ENCODE assay signal across 8 cellular contexts in the genomic region with DNA sequence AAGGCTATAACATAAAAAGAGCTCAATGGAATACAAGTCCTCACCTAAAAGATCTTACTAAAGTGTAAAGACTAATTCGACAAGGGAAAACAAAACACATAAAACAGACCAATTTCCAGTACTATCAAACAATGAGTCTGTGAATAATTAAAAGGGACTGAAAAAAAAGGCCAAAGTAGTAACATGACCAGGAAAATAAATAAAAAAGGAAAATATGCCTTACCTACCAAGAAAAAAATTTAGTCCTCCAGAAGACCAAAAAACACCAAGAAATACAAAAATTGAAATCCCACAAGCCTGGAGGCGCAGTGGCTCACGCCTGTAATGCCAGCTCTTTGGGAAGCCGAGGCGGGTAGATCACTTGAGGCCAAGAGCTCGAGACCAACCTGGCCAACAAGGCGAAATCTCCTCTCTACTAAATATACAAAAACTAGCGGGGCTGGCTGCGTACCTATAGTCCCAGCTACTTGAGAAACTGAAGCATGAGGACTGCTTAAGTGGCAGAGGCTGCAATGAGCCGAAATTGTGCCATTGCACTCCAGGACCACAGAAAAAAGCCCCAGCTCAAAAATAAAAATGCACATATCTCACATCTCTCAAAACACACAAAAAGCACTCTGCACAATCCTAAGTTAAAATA.
A peak's percentile ranks its signal among the peaks of the same experiment; 100 is the strongest.
DNase-seq lines count a peak whose midpoint lies in the region; ATAC-seq and TF ChIP-seq lines count a peak whose summit lies in the region.

No MANE protein-coding gene starts in this region.

- H3K9me3 Mint-ChIP-seq in CD8-positive, alpha-beta T cell: no peaks in the 10 kb centered on the region

- H3K27ac Mint-ChIP-seq in CD8-positive, alpha-beta T cell: no peak overlapping the region

- peak overlapping the region; percentile 48 for H3K4me3 ChIP-seq in CD8-positive, alpha-beta T cell (ENCODE audit: low read depth, low read length)
- H3K4me3 ChIP-seq in fibroblast of lung (replicated peaks in 1 of 4; ENCODE audit: control extremely low read depth in 1 of 4, insufficient read depth in 1 of 4, low read depth in 3 of 4, low read length in 4 of 4): peak overlapping the region in 2 of 4 experiments; percentile 14 to 54
- peak overlapping the region; percentile 32 to 52 (median 50) for H3K4me3 ChIP-seq in gastrocnemius medialis

- no peak overlapping the region for H3K4me3 Mint-ChIP-seq in CD8-positive, alpha-beta T cell

- no peaks in the 10 kb centered on the region for H3K36me3 Mint-ChIP-seq in CD8-positive, alpha-beta T cell

- in situ Hi-C loops in gastrocnemius medialis (cut with MboI; ENCODE audit: low sequenced_read_pairs in 4 of 4): loop anchor here in 1 of 4 donors (25.0 kb wide), 1 partner anchor 106 kb away; no protein-coding TSS in a partner anchor

- no peak for TF ChIP-seq POLR2A in gastrocnemius medialis (IDR thresholded peaks at IDR 0.05)

- peak overlapping the region; percentile 44 for H3K4me2 ChIP-seq in fibroblast of lung (ENCODE audit: extremely low read depth, insufficient read depth, low read length)

- no peaks in the 10 kb centered on the region for H3K9me3 ChIP-seq in CD8-positive, alpha-beta T cell (ENCODE audit: low read length)
- H3K9me3 ChIP-seq in fibroblast of lung (ENCODE audit: control insufficient read depth, insufficient read depth, low read depth, low read length) (no peaks in the 10 kb centered on the region), gastrocnemius medialis (no peaks in the 10 kb centered on the region)

- no peak for TF ChIP-seq CTCF in CD8-positive, alpha-beta T cell (IDR thresholded peaks at IDR 0.05)
- no peak for TF ChIP-seq CTCF in fibroblast of lung (conservative IDR thresholded peaks at IDR 0.05 in 1 of 2, IDR thresholded peaks at IDR 0.05 in 1 of 2; ENCODE audit: low read depth in 1 of 2, low read length in 2 of 2)
- TF ChIP-seq CTCF in gastrocnemius medialis (IDR thresholded peaks at IDR 0.05 in 4 of 5, conservative IDR thresholded peaks at IDR 0.05 in 1 of 5): no peak

- POLR2A ChIA-PET in CD8-positive, alpha-beta T cell (lab: Charles Lee): interaction anchor here (1.0 to 2.2 kb wide), 5 partner anchors 20 to 116 kb away, joined by 3 to 28 read pairs (median 7); a partner anchor contains a TSS

- ATAC-seq in CD8-positive, alpha-beta T cell: no peak
- peak; percentile 39 for ATAC-seq in HG02571 (IDR thresholded peaks at IDR 0.05; ENCODE audit: unreplicated experiment)
- peak in 1 of 2 donors; percentile 21 for ATAC-seq in gastrocnemius medialis
- no peak for ATAC-seq in GM21717 (IDR thresholded peaks at IDR 0.05; ENCODE audit: unreplicated experiment)
- no peak for ATAC-seq in GM18861 (IDR thresholded peaks at IDR 0.05; ENCODE audit: unreplicated experiment)
- no peak for ATAC-seq in GM18511 (IDR thresholded peaks at IDR 0.05; ENCODE audit: unreplicated experiment)

- H3K27me3 ChIP-seq in CD8-positive, alpha-beta T cell (ENCODE audit: insufficient read depth, low read length): no peaks in the 10 kb centered on the region
- H3K27me3 ChIP-seq in fibroblast of lung (ENCODE audit: control insufficient read depth, insufficient read depth, low read length) (no peaks in the 10 kb centered on the region), gastrocnemius medialis (no peaks in the 10 kb centered on the region)

- H3K4me1 ChIP-seq in CD8-positive, alpha-beta T cell (ENCODE audit: insufficient read depth, low read length): peaks cover 13% of the 10 kb centered on the region
- peaks cover 3% of the 10 kb centered on the region for H3K4me1 ChIP-seq in fibroblast of lung (ENCODE audit: control insufficient read depth, extremely low read depth, insufficient read depth, low read length)
- no peaks in the 10 kb centered on the region for H3K4me1 ChIP-seq in gastrocnemius medialis

- no peak overlapping the region for H3K9ac ChIP-seq in fibroblast of lung (ENCODE audit: insufficient read depth, low read length)

- H4K20me1 ChIP-seq in fibroblast of lung (ENCODE audit: control insufficient read depth, extremely low read depth, insufficient read depth, low read length): no peaks in the 10 kb centered on the region

- H3K27me3 Mint-ChIP-seq in CD8-positive, alpha-beta T cell (ENCODE audit: low read depth): no peaks in the 10 kb centered on the region

- CTCF ChIA-PET in CD8-positive, alpha-beta T cell (lab: Charles Lee): interaction anchor here (0.6 to 1.6 kb wide), 3 partner anchors 43 to 590 kb away, joined by 4 to 5 read pairs (median 4); no protein-coding TSS in a partner anchor

- no peaks in the 10 kb centered on the region for H3K36me3 ChIP-seq in CD8-positive, alpha-beta T cell (ENCODE audit: insufficient read depth, low read length)
- H3K36me3 ChIP-seq in fibroblast of lung (ENCODE audit: control insufficient read depth, insufficient read depth, low read length) (no peaks in the 10 kb centered on the region), gastrocnemius medialis (no peaks in the 10 kb centered on the region)

- intact Hi-C loops in CD8-positive, alpha-beta T cell (cut with DNase I, micrococcal nuclease): loop anchor here (1.0 to 10.0 kb wide), 7 partner anchors 28 to 936 kb away; a partner anchor contains a TSS
- intact Hi-C loops in gastrocnemius medialis (cut with DNase I; ENCODE audit: low total_unique reads): loop anchor here (1.0 kb wide), 2 partner anchors 28 to 61 kb away; a partner anchor contains a TSS

- peak overlapping the region; percentile 95 for H3K27ac ChIP-seq in CD8-positive, alpha-beta T cell (ENCODE audit: low read depth, low read length)
- H3K27ac ChIP-seq in fibroblast of lung (ENCODE audit: insufficient read depth, low read length) (no peak overlapping the region), gastrocnemius medialis (peak overlapping the region; percentile 71 to 79 (median 73))

- DNase-seq in CD8-positive, alpha-beta T cell: peak in 5 of 7 experiments; percentile 3 to 49 (median 11)
- peak; percentile 45 for DNase-seq in activated CD4-positive, CD25-positive, alpha-beta regulatory T cell treated with anti-CD3 and anti-CD28 coated beads, Interleukin-2, amount 50 U/mL, for 72 hours
- no peak for DNase-seq in fibroblast of lung (ENCODE audit: low read depth in 2 of 2)
- DNase-seq in gastrocnemius medialis: peak; percentile 6 to 32

- H3K4me1 Mint-ChIP-seq in CD8-positive, alpha-beta T cell (ENCODE audit: low read depth): peaks cover 2% of the 10 kb centered on the region

- no peak overlapping the region for H2AFZ ChIP-seq in fibroblast of lung (ENCODE audit: low read length)

- no peaks in the 10 kb centered on the region for H3K79me2 ChIP-seq in fibroblast of lung (ENCODE audit: control insufficient read depth, insufficient read depth, low read length)

Comparison
In these comparisons a context has a peak if more than half of its experiments do, and no peak if none do; other contexts are left out.
1. DNase-seq: peak in CD8-positive, alpha-beta T cell (5 of 7), activated CD4-positive, CD25-positive, alpha-beta regulatory T cell treated with anti-CD3 and anti-CD28 coated beads, Interleukin-2, amount 50 U/mL, for 72 hours (single experiment) and gastrocnemius medialis (2 of 2); none in fibroblast of lung (0 of 2).